Comparison of ENCODE assay signal across 10 cellular contexts in the genomic region with DNA sequence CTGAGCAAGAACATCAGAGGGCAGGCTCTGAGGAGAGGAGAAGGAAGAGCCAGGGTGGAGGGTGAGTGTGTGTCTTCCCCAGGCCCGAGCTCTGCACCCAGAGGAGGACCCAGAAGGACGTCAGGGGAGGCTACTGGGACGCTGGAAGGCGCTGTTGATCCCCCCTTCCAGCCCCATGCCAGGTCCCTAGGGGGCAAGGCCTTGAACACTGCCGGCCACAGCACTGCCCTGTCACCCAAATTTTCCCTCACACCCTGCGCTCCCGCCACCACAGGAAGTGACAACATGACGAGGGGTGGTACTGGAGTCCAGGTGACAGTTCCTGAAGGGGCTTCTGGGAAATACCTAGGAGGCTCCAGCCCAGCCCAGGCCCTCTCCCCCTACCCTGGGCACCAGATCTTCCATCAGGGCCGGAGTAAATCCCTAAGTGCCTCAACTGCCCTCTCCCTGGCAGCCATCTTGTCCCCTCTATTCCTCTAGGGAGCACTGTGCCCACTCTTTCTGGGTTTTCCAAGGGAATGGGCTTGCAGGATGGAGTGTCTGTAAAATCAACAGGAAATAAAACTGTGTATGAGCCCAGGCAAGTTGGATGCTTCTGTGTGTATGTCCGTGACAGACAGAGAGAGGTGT. TPM values are rescaled to one million over a fixed set of nuclear protein-coding genes. Genes with fewer than 3 reads are reported as not detected.
DNase-seq lines count a peak whose midpoint lies in the region; ATAC-seq and TF ChIP-seq lines count a peak whose summit lies in the region.
"Had no signal": no experiment of that assay in that cellular context is flagged by ENCODE, and none has a peak within 500 bp of the region (broad histone marks: within the 10 kb centered on the region; RNA-seq: fewer than 3 reads in every experiment).

No MANE protein-coding gene starts in this region.

- no peaks in the 10 kb centered on the region for H3K9me3 Mint-ChIP-seq in Caco-2 (ENCODE audit: unreplicated experiment)
- no peaks in the 10 kb centered on the region for H3K9me3 Mint-ChIP-seq in central memory CD8-positive, alpha-beta T cell

- CTCF ChIA-PET in Caco-2 (lab: Charles Lee), result interaction anchor here (0.8 to 3.1 kb wide), 12 partner anchors 18 to 202 kb away, joined by 3 to 61 read pairs (median 5); a partner anchor contains a TSS

- H3K36me3 ChIP-seq in Caco-2 (ENCODE audit: control insufficient read depth, insufficient read depth, low read length) (no peaks in the 10 kb centered on the region), MM.1S (replicated peaks; ENCODE audit: insufficient read depth, low read length) (no peaks in the 10 kb centered on the region), osteoblast (ENCODE audit: insufficient read depth, low read length) (no peaks in the 10 kb centered on the region)
- H3K36me3 ChIP-seq: heart left ventricle had no signal

- no peak for ATAC-seq in central memory CD8-positive, alpha-beta T cell (replicated peaks; ENCODE audit: extremely low read depth, poor library complexity, severe bottlenecking)
- ATAC-seq in GM21381 (IDR thresholded peaks at IDR 0.05; ENCODE audit: unreplicated experiment), result no peak
- ATAC-seq in GM19023 (IDR thresholded peaks at IDR 0.05; ENCODE audit: unreplicated experiment), result no peak

- peaks cover 29% of the 10 kb centered on the region for H3F3A ChIP-seq in MM.1S (ENCODE audit: insufficient read depth, low read length)

- H3K4me1 ChIP-seq in Caco-2 (peaks cover 32% of the 10 kb centered on the region), MM.1S (ENCODE audit: low read length) (peaks cover 47% of the 10 kb centered on the region), osteoblast (ENCODE audit: insufficient read depth, low read length) (peaks cover 50% of the 10 kb centered on the region)

- H3K27me3 Mint-ChIP-seq in Caco-2 (ENCODE audit: insufficient read depth, unreplicated experiment), result peaks cover 7% of the 10 kb centered on the region
- H3K27me3 Mint-ChIP-seq in central memory CD8-positive, alpha-beta T cell, result peaks cover 37% of the 10 kb centered on the region

- peak overlapping the region; percentile 97 for H3K4me2 ChIP-seq in MM.1S (ENCODE audit: low read depth, low read length)
- H3K4me2 ChIP-seq in osteoblast (ENCODE audit: insufficient read depth, low read length), result peak overlapping the region; percentile 64

- H3K4me3 Mint-ChIP-seq in Caco-2 (ENCODE audit: unreplicated experiment), result peak overlapping the region; percentile 77
- peak overlapping the region; percentile 59 for H3K4me3 Mint-ChIP-seq in central memory CD8-positive, alpha-beta T cell

- TF ChIP-seq CTCF in Caco-2 (IDR thresholded peaks at IDR 0.05; ENCODE audit: insufficient read depth in 1 of 2, low read depth in 1 of 2, low read length in 1 of 2, severe bottlenecking in 1 of 2, unreplicated experiment in 1 of 2), result no peak
- TF ChIP-seq CTCF in MM.1S (IDR thresholded peaks at IDR 0.05; ENCODE audit: low read length), result no peak
- no peak for TF ChIP-seq CTCF in osteoblast (IDR thresholded peaks at IDR 0.05; ENCODE audit: extremely low read depth, low read depth, low read length)

- H3K9me3 ChIP-seq in Caco-2 (no peaks in the 10 kb centered on the region), MM.1S (replicated peaks; ENCODE audit: insufficient read depth, low read length) (no peaks in the 10 kb centered on the region), osteoblast (ENCODE audit: low read depth, low read length) (no peaks in the 10 kb centered on the region)
- H3K9me3 ChIP-seq: heart left ventricle had no signal

- H3K79me2 ChIP-seq in MM.1S (ENCODE audit: low read length) (peaks cover 77% of the 10 kb centered on the region), osteoblast (ENCODE audit: insufficient read depth, low read length) (no peaks in the 10 kb centered on the region)

- peaks cover 4% of the 10 kb centered on the region for H3K36me3 Mint-ChIP-seq in Caco-2 (ENCODE audit: insufficient read depth, unreplicated experiment)
- H3K36me3 Mint-ChIP-seq in central memory CD8-positive, alpha-beta T cell (ENCODE audit: insufficient read depth), result peaks cover 9% of the 10 kb centered on the region

- no TSS peak for BruUV-seq in Caco-2 (replicated peaks; lab: Mats Ljungman, UMichigan)

- H3K27ac ChIP-seq in MM.1S (ENCODE audit: low read length) (no peak overlapping the region), osteoblast (ENCODE audit: low read depth, low read length) (no peak overlapping the region)

- POLR2A ChIA-PET in Caco-2 (lab: Charles Lee), result no interaction called here

- H3K4me3 ChIP-seq in Caco-2 (ENCODE audit: low read depth, low read length), result no peak overlapping the region
- peak overlapping the region; percentile 87 for H3K4me3 ChIP-seq in MM.1S (ENCODE audit: low read length)
- H3K4me3 ChIP-seq in osteoblast (ENCODE audit: insufficient read depth, low read length), result no peak overlapping the region

- peak overlapping the region; percentile 79; the same call in 1 of the 2 replicates for H3K9ac ChIP-seq in MM.1S (ENCODE audit: low read length)

- intact Hi-C loops in Caco-2 (cut with micrococcal nuclease; ENCODE audit: unreplicated experiment), result no loop called here

- H4K20me1 ChIP-seq in MM.1S (ENCODE audit: insufficient read depth, low read length), result peaks cover 37% of the 10 kb centered on the region
- no peaks in the 10 kb centered on the region for H4K20me1 ChIP-seq in osteoblast (ENCODE audit: insufficient read depth, low read length)

- peaks cover 44% of the 10 kb centered on the region for H3K4me1 Mint-ChIP-seq in Caco-2 (ENCODE audit: low read depth, unreplicated experiment)
- H3K4me1 Mint-ChIP-seq in central memory CD8-positive, alpha-beta T cell, result peaks cover 52% of the 10 kb centered on the region

- H3K9me2 ChIP-seq in MM.1S (replicated peaks; ENCODE audit: insufficient read depth, low read length), result no peaks in the 10 kb centered on the region

- DNase-seq in Caco-2 (no peak), MM.1S (no peak), osteoblast (ENCODE audit: insufficient read length, low spot score, missing footprints) (peak; percentile 47), amniotic stem cell (lab: John Stamatoyannopoulos, UW) (no peak), NCI-H226 (no peak)
- no peak for DNase-seq in central memory CD8-positive, alpha-beta T cell (ENCODE audit: low spot score in 2 of 2)
- DNase-seq: heart left ventricle, Karpas-422 had no signal

- H3K27ac Mint-ChIP-seq in Caco-2 (ENCODE audit: unreplicated experiment), result peak overlapping the region; percentile 92
- H3K27ac Mint-ChIP-seq in central memory CD8-positive, alpha-beta T cell (ENCODE audit: low read depth), result no peak overlapping the region

- H2AFZ ChIP-seq in MM.1S (ENCODE audit: low read length), result no peak overlapping the region
- peak overlapping the region; percentile 96 for H2AFZ ChIP-seq in osteoblast (ENCODE audit: low read length)

- H3K27me3 ChIP-seq in Caco-2 (replicated peaks; ENCODE audit: control insufficient read depth, insufficient read depth, low read length), result no peaks in the 10 kb centered on the region
- no peaks in the 10 kb centered on the region for H3K27me3 ChIP-seq in MM.1S (replicated peaks; ENCODE audit: insufficient read depth, low read length)
- H3K27me3 ChIP-seq in osteoblast (ENCODE audit: insufficient read depth, low read length), result peaks cover 33% of the 10 kb centered on the region

RNA-seq across cellular contexts. Expression of a gene that starts 17.1 kb away (rescaled TPM):
- not detected in 2 replicates for total RNA-seq in Caco-2 (2022)
- not detected in 2 replicates for total RNA-seq in osteoblast

RNA-seq across cellular contexts. Expression of a gene that starts 18.1 kb away (rescaled TPM):
- total RNA-seq in Caco-2 (2022) (18.0 and 22.7 TPM in 2 replicates), osteoblast (0.36 and 1.5 TPM in 2 replicates)

RNA-seq across cellular contexts. Expression of a gene that starts 39.8 kb away (rescaled TPM):
- not detected in 2 replicates for total RNA-seq in Caco-2 (2022)
- total RNA-seq in osteoblast, result not detected in 2 replicates

RNA-seq across cellular contexts. Expression of a gene that starts 46.3 kb away (rescaled TPM):
- total RNA-seq in Caco-2 (2022) (27.1 and 30.6 TPM in 2 replicates), osteoblast (9.1 and 16.6 TPM in 2 replicates)

RNA-seq across cellular contexts. Expression of a gene that starts 57.8 kb away (rescaled TPM):
- 52.5 and 53.5 TPM in 2 replicates for total RNA-seq in Caco-2 (2022)
- total RNA-seq in osteoblast, result 8.0 and 11.2 TPM in 2 replicates
